Comparison of ENCODE assay signal across 8 cellular contexts in genomic region chr2:174593574-174594203, GRCh38. TPM values are rescaled to one million over a fixed set of nuclear protein-coding genes. Genes with fewer than 3 reads are reported as not detected.
DNase-seq lines count a peak whose midpoint lies in the region; ATAC-seq, FAIRE-seq and TF ChIP-seq lines count a peak whose summit lies in the region.

No MANE protein-coding gene starts in this region.

- no peaks in the 10 kb centered on the region for H3K27me3 ChIP-seq in DOHH2 (ENCODE audit: control insufficient read depth, low read length)
- H3K27me3 ChIP-seq in colonic mucosa: no peaks in the 10 kb centered on the region
- H3K27me3 ChIP-seq in stomach: no peaks in the 10 kb centered on the region
- H3K27me3 ChIP-seq in thyroid gland: no peaks in the 10 kb centered on the region

- H3K9me3 ChIP-seq in DOHH2 (ENCODE audit: control insufficient read depth, insufficient read depth, low read length) (no peaks in the 10 kb centered on the region), colonic mucosa (no peaks in the 10 kb centered on the region), mucosa of descending colon (no peaks in the 10 kb centered on the region), stomach (no peaks in the 10 kb centered on the region), thyroid gland (no peaks in the 10 kb centered on the region)

- peak overlapping the region; percentile 67 for H3K4me2 ChIP-seq in DOHH2 (ENCODE audit: low read length)

- no peaks in the 10 kb centered on the region for H3K9me2 ChIP-seq in DOHH2 (replicated peaks; ENCODE audit: control insufficient read depth, low read length)

- TF ChIP-seq CTCF in DOHH2 (IDR thresholded peaks at IDR 0.05; ENCODE audit: low read depth, low read length, poor library complexity, severe bottlenecking) (no peak), colonic mucosa (IDR thresholded peaks at IDR 0.05) (no peak), mucosa of descending colon (IDR thresholded peaks at IDR 0.05) (no peak), stomach (IDR thresholded peaks at IDR 0.05) (no peak), thyroid gland (IDR thresholded peaks at IDR 0.05) (no peak)

- H4K20me1 ChIP-seq in DOHH2 (ENCODE audit: control insufficient read depth, insufficient read depth, low read depth, low read length): no peaks in the 10 kb centered on the region

- intact Hi-C loops in colonic mucosa (cut with DNase I) (no loop called here), mucosa of descending colon (cut with DNase I, micrococcal nuclease) (no loop called here), stomach (cut with DNase I; ENCODE audit: low total_unique reads) (no loop called here), thyroid gland (cut with DNase I) (no loop called here)

- peak; percentile 17 for DNase-seq in HTR-8/SVneo (ENCODE audit: insufficient read length, low spot score)
- DNase-seq in UCSD-AML1 (lab: John Stamatoyannopoulos, UW; ENCODE audit: unreplicated experiment): peak; percentile 50
- peak; percentile 47 for DNase-seq in colonic mucosa
- DNase-seq in mucosa of descending colon: peak in 1 of 3 donors; percentile 67
- DNase-seq in stomach: no peak
- no peak for DNase-seq in thyroid gland

- H3K79me2 ChIP-seq in DOHH2 (ENCODE audit: control insufficient read depth, low read length): peaks cover 99% of the 10 kb centered on the region

- TF ChIP-seq EP300 in stomach (IDR thresholded peaks at IDR 0.05): no peak

- peak overlapping the region; percentile 46 to 51 for H3K9ac ChIP-seq in colonic mucosa (ENCODE audit: low read depth in 2 of 2, low read length in 2 of 2)

- WGBS in stomach, 5 donors: 44 to 53% (median 51%) methylated on average over 6 of the region's 6 CpGs
- 62 to 69% methylated on average over 6 of the region's 6 CpGs for WGBS in thyroid gland, 2 donors

- H3K36me3 ChIP-seq in DOHH2 (ENCODE audit: control insufficient read depth, low read length) (peaks cover 76% of the 10 kb centered on the region), colonic mucosa (no peaks in the 10 kb centered on the region), mucosa of descending colon (ENCODE audit: low read depth) (no peaks in the 10 kb centered on the region), stomach (no peaks in the 10 kb centered on the region), thyroid gland (no peaks in the 10 kb centered on the region)

- peaks cover 30% of the 10 kb centered on the region for H3F3A ChIP-seq in DOHH2 (ENCODE audit: control insufficient read depth, insufficient read depth)

- H3K27ac ChIP-seq in DOHH2 (ENCODE audit: low read depth, low read length) (peak overlapping the region; percentile 96), colonic mucosa (peak overlapping the region; percentile 75), stomach (peak overlapping the region; percentile 57 to 87 (median 73)), thyroid gland (no peak overlapping the region)

- H3K4me1 ChIP-seq in DOHH2 (ENCODE audit: control insufficient read depth, low read length) (peaks cover 59% of the 10 kb centered on the region), colonic mucosa (no peaks in the 10 kb centered on the region), mucosa of descending colon (ENCODE audit: low read depth) (no peaks in the 10 kb centered on the region), stomach (peaks cover 0 to 78% (median 24%) of the 10 kb centered on the region in 4 donors), thyroid gland (peaks cover 10 to 22% of the 10 kb centered on the region in 2 donors)

- TF ChIP-seq POLR2A in stomach (IDR thresholded peaks at IDR 0.05) (no peak), thyroid gland (IDR thresholded peaks at IDR 0.05) (peak in 1 of 2 donors; percentile 18)

- H3K4me3 ChIP-seq in DOHH2 (ENCODE audit: low read length) (peak overlapping the region; percentile 81), colonic mucosa (no peak overlapping the region), mucosa of descending colon (no peak overlapping the region), stomach (peak overlapping the region in 1 of 4 donors; percentile 8), thyroid gland (replicated peaks in 1 of 3) (no peak overlapping the region)

- peak; percentile 70 for ATAC-seq in GM21423 (IDR thresholded peaks at IDR 0.05; ENCODE audit: unreplicated experiment)
- ATAC-seq in mucosa of descending colon: peak; percentile 83

- FAIRE-seq in HTR-8/SVneo (lab: Jason Lieb, UNC): no peak

RNA-seq across cellular contexts. Expression of gene WIPF1, which starts 3.9 kb away (rescaled TPM):
- total RNA-seq in colonic mucosa (10 to 100 TPM in 1 of 2 donors, 1 to 10 TPM in 1; 6.7 to 21.4 TPM), mucosa of descending colon (10 to 100 TPM; 15.3 to 56.6 (median 28.9) TPM), stomach (10 to 100 TPM in 4 of 5 donors, 1 to 10 TPM in 1; 9.4 to 43.8 (median 28.3) TPM), thyroid gland (10 to 100 TPM; 15.2 to 32.7 (median 21.3) TPM)
- polyA plus RNA-seq in stomach: 10 to 100 TPM in 2 of 3 donors, 1 to 10 TPM in 1; 8.8 to 22.3 (median 21.7) TPM

Comparison
In these comparisons a context has a peak if more than half of its experiments do, and no peak if none do; other contexts are left out.
1. H3K27ac ChIP-seq: peak in DOHH2 (single experiment), colonic mucosa (single experiment) and stomach (5 of 5); none in thyroid gland (0 of 3).
2. DNase-seq: peak in HTR-8/SVneo (single experiment), UCSD-AML1 (single experiment) and colonic mucosa (single experiment); none in stomach (single experiment) and thyroid gland (0 of 2).